8 cellular contexts compared by ENCODE assay signal in the genomic region with DNA sequence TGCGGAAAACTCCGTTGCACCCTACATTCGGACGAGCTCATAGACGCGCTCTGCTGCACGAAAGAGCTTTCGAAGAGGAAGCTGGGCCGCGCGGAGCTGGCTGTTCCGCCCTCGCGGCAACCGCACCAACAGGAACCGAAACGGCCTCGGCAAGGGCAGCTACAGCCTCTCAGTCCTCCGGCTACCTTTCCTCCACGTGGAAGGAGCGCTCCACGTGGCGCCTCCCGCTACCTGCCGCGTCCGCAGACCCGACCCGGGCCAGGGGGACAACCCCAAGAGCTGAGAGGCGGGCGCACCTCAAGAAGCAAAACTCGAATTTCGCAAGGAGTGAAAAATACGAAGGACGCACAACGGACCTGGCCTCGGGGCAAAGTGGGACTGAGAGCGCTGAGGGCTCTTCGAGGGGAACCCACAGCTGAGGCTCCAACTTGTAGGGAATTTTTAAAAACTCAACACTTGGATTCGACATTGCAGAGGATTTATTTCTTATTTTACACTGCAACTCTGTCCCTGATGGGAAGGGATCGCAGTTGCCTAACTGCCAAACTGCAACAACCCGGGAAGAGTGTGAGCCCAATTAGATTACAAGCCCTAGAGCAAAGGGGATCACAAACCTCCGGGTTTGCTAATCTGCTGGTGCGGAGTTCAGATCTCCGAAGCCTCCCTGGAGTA. TPM values are rescaled to one million over a fixed set of nuclear protein-coding genes. Genes with fewer than 3 reads are reported as not detected.
DNase-seq lines count a peak whose midpoint lies in the region; ATAC-seq and TF ChIP-seq lines count a peak whose summit lies in the region.

No MANE protein-coding gene starts in this region.

- TF ChIP-seq CTCF in RWPE1 (conservative IDR thresholded peaks at IDR 0.05; ENCODE audit: low read depth), result no peak
- no peak for TF ChIP-seq CTCF in colonic mucosa (IDR thresholded peaks at IDR 0.05)
- no peak for TF ChIP-seq CTCF in lung (IDR thresholded peaks at IDR 0.05; ENCODE audit: control extremely low read depth, extremely low read depth)

- no peaks in the 10 kb centered on the region for H3K9me3 Mint-ChIP-seq in stimulated activated effector memory CD8-positive, alpha-beta T cell treated with anti-CD3 and anti-CD28 coated beads, Interleukin-12 subunit alpha, Interleukin-12 subunit beta, amount 100 ng/mL, for 72 hours

- no peak overlapping the region for H3K27ac ChIP-seq in RWPE1
- H3K27ac ChIP-seq in colonic mucosa, result peak overlapping the region; percentile 9
- no peak overlapping the region for H3K27ac ChIP-seq in lung (ENCODE audit: low read depth in 1 of 2, low read length in 1 of 2)

- H3K9me3 ChIP-seq in colonic mucosa, result no peaks in the 10 kb centered on the region
- no peaks in the 10 kb centered on the region for H3K9me3 ChIP-seq in lung (ENCODE audit: control insufficient read depth in 2 of 2, insufficient read depth in 1 of 2, low read length in 1 of 2)

- CTCF ChIA-PET in RWPE1 (lab: Yijun Ruan, JAX), result interaction anchor here (0.6 to 1.3 kb wide), 2 partner anchors 12 to 250 kb away, joined by 3 to 4 read pairs; no protein-coding TSS in a partner anchor

- POLR2A ChIA-PET in RWPE1 (lab: Yijun Ruan, JAX; ENCODE audit: low non-redundant PET), result no interaction called here

- peak overlapping the region; percentile 27 for H3K4me3 ChIP-seq in colonic mucosa
- H3K4me3 ChIP-seq in lung, result no peak overlapping the region

- H3K4me1 Mint-ChIP-seq in stimulated activated effector memory CD8-positive, alpha-beta T cell treated with anti-CD3 and anti-CD28 coated beads, Interleukin-12 subunit alpha, Interleukin-12 subunit beta, amount 100 ng/mL, for 72 hours, result peaks cover 17% of the 10 kb centered on the region

- H3K4me3 Mint-ChIP-seq in stimulated activated effector memory CD8-positive, alpha-beta T cell treated with anti-CD3 and anti-CD28 coated beads, Interleukin-12 subunit alpha, Interleukin-12 subunit beta, amount 100 ng/mL, for 72 hours, result peak overlapping the region; percentile 66

- no peak overlapping the region for H3K27ac Mint-ChIP-seq in stimulated activated effector memory CD8-positive, alpha-beta T cell treated with anti-CD3 and anti-CD28 coated beads, Interleukin-12 subunit alpha, Interleukin-12 subunit beta, amount 100 ng/mL, for 72 hours

- H3K4me1 ChIP-seq in colonic mucosa (no peaks in the 10 kb centered on the region), lung (ENCODE audit: control insufficient read depth in 2 of 2, insufficient read depth in 2 of 2, low read length in 2 of 2) (peaks cover 0 to 12% of the 10 kb centered on the region in 2 donors)

- H3K36me3 ChIP-seq in colonic mucosa, result no peaks in the 10 kb centered on the region
- no peaks in the 10 kb centered on the region for H3K36me3 ChIP-seq in lung (ENCODE audit: control insufficient read depth in 2 of 2, insufficient read depth in 2 of 2, low read length in 2 of 2)

- WGBS in lung, 2 donors, result 1 to 2% methylated on average over 44 to 45 of the region's 45 CpGs

- ATAC-seq in HG02884 (IDR thresholded peaks at IDR 0.05; ENCODE audit: unreplicated experiment), result peak; percentile 93
- ATAC-seq in lung (ENCODE audit: insufficient read depth, low FRiP score), result peak; percentile 82
- ATAC-seq in stimulated activated effector memory CD8-positive, alpha-beta T cell treated with anti-CD3 and anti-CD28 coated beads, Interleukin-12 subunit alpha, Interleukin-12 subunit beta, amount 100 ng/mL, for 72 hours, result peak; percentile 77

- H3K9ac ChIP-seq in colonic mucosa (ENCODE audit: low read depth in 2 of 2, low read length in 2 of 2), result peak overlapping the region in 1 of 2 donors; percentile 48

- no peaks in the 10 kb centered on the region for H3K36me3 Mint-ChIP-seq in stimulated activated effector memory CD8-positive, alpha-beta T cell treated with anti-CD3 and anti-CD28 coated beads, Interleukin-12 subunit alpha, Interleukin-12 subunit beta, amount 100 ng/mL, for 72 hours

- DNase-seq in activated T-cell treated with anti-CD3 and anti-CD28 coated beads for 24 hours (ENCODE audit: low read depth) (peak; percentile 8), RWPE1 (ENCODE audit: low spot score) (peak; percentile 38), colonic mucosa (peak; percentile 54), lung (ENCODE audit: low spot score) (peak; percentile 64), NCI-H2081 (lab: John Stamatoyannopoulos, UW) (no peak)
- no peak for DNase-seq in activated T-cell treated with anti-CD3 and anti-CD28 coated beads, Interleukin-2, amount 50 U/mL, for 1 hour
- DNase-seq in stimulated activated effector memory CD8-positive, alpha-beta T cell treated with anti-CD3 and anti-CD28 coated beads, Interleukin-12 subunit alpha, Interleukin-12 subunit beta, amount 100 ng/mL, for 72 hours (ENCODE audit: low spot score in 2 of 2), result peak; percentile 18 to 58

- intact Hi-C loops in colonic mucosa (cut with DNase I), result no loop called here

- H3K27me3 ChIP-seq in colonic mucosa, result peaks cover 57% of the 10 kb centered on the region
- H3K27me3 ChIP-seq in lung (ENCODE audit: control insufficient read depth, insufficient read depth), result peaks cover 15% of the 10 kb centered on the region

RNA-seq across cellular contexts. Expression of a gene that starts 1.4 kb away (rescaled TPM):
- total RNA-seq in colonic mucosa, result 1 to 10 TPM; 1.0 to 1.8 TPM
- 10 to 100 TPM in 1 of 2 donors, 1 to 10 TPM in 1; 3.3 to 47.3 TPM for total RNA-seq in lung
- polyA plus RNA-seq in lung, result under 1 TPM; 0.32 to 0.49 TPM

Comparison
In these comparisons a context has a peak if more than half of its experiments do, and no peak if none do; other contexts are left out.
1. DNase-seq: peak in activated T-cell treated with anti-CD3 and anti-CD28 coated beads for 24 hours (single experiment), RWPE1 (single experiment), colonic mucosa (single experiment), lung (single experiment) and stimulated activated effector memory CD8-positive, alpha-beta T cell treated with anti-CD3 and anti-CD28 coated beads, Interleukin-12 subunit alpha, Interleukin-12 subunit beta, amount 100 ng/mL, for 72 hours (2 of 2); none in activated T-cell treated with anti-CD3 and anti-CD28 coated beads, Interleukin-2, amount 50 U/mL, for 1 hour (single experiment) and NCI-H2081 (0 of 2).
2. Peak in every context shown above with its lines, with median percentiles within 50 percentile points of each other: ATAC-seq.